In genomic region chr16:27458987-27459688, GRCh38 we compare ENCODE assay signal across 13 cellular contexts.
"Had no signal": no experiment of that assay in that cellular context is flagged by ENCODE, and none has a peak within 500 bp of the region (broad histone marks: within the 10 kb centered on the region; RNA-seq: fewer than 3 reads in every experiment).

No MANE protein-coding gene starts in this region.

- H3K27me3 Mint-ChIP-seq: T-cell had no signal

- H3K9me3 Mint-ChIP-seq: T-cell, WTC11 had no signal

- H3K27me3 ChIP-seq: esophagus squamous epithelium, ovary, stomach, uterus had no signal

- DNase-seq: activated CD4-positive, alpha-beta T cell treated with anti-CD3 and anti-CD28 coated beads for 48 hours; activated naive CD4-positive, alpha-beta T cell; esophagus squamous epithelium; foreskin fibroblast; ovary; stimulated activated CD4-positive, alpha-beta T cell treated with anti-CD3 and anti-CD28 coated beads, Interleukin-4, amount 100 ng/mL, for 24 hours; stomach; T-cell; uterus had no signal

- H3K36me3 ChIP-seq: ovary, uterus had no signal

- ATAC-seq: left lobe of liver, mucosa of descending colon, T-cell, WTC11 had no signal

- H3K4me3 Mint-ChIP-seq: WTC11 had no signal

- H3K4me3 ChIP-seq: esophagus squamous epithelium, mucosa of descending colon, ovary, SK-N-MC, stomach, uterus had no signal

- H3K4me1 Mint-ChIP-seq: WTC11 had no signal

- H3K4me1 ChIP-seq: uterus had no signal

- H3K9me3 ChIP-seq: esophagus squamous epithelium, mucosa of descending colon, ovary, stomach, uterus had no signal

- H3K27ac ChIP-seq: ovary, SK-N-MC, stomach, uterus had no signal
